8 cellular contexts compared by ENCODE assay signal in genomic region chr2:233142355-233142897, GRCh38.
DNase-seq lines count a peak whose midpoint lies in the region; ATAC-seq and TF ChIP-seq lines count a peak whose summit lies in the region.

No MANE protein-coding gene starts in this region.

- no peak for TF ChIP-seq RAD21 in SK-N-SH (IDR thresholded peaks at IDR 0.05; ENCODE audit: low read length)

- whole genome bisulfite sequencing in SK-N-SH (ENCODE audit: low lambda C conversion rate), result 72% methylated on average over 6 of the region's 6 CpGs

- TF ChIP-seq CTCF in GM10248 (IDR thresholded peaks at IDR 0.05; ENCODE audit: control extremely low read depth, extremely low read depth, low read depth, missing control alignments) (no peak), SK-N-SH (IDR thresholded peaks at IDR 0.05) (no peak), ascending aorta (IDR thresholded peaks at IDR 0.05) (no peak), RWPE1 (conservative IDR thresholded peaks at IDR 0.05; ENCODE audit: low read depth) (no peak)

- ATAC-seq in GM19351 (IDR thresholded peaks at IDR 0.05; ENCODE audit: unreplicated experiment) (peak; percentile 88), HG03095 (IDR thresholded peaks at IDR 0.05; ENCODE audit: unreplicated experiment) (peak; percentile 75)

- intact Hi-C loops in ascending aorta (cut with DNase I), result no loop called here

- H3K9ac ChIP-seq in SK-N-SH, result no peak overlapping the region

- H3K79me2 ChIP-seq in SK-N-SH (ENCODE audit: insufficient read depth), result no peaks in the 10 kb centered on the region

- H3K4me1 ChIP-seq in SK-N-SH (ENCODE audit: control insufficient read depth in 1 of 2, insufficient read depth in 2 of 2, low read depth in 1 of 2, low read length in 1 of 2) (no peaks in the 10 kb centered on the region), ascending aorta (no peaks in the 10 kb centered on the region)

- no peaks in the 10 kb centered on the region for H4K20me1 ChIP-seq in SK-N-SH (ENCODE audit: insufficient read depth)

- H3K27ac ChIP-seq in SK-N-SH (ENCODE audit: low read depth in 2 of 2, low read length in 1 of 2) (no peak overlapping the region), ascending aorta (no peak overlapping the region), RWPE1 (no peak overlapping the region)

- POLR2A ChIA-PET in GM10248 (lab: Yijun Ruan, JAX) (no interaction called here), SK-N-SH (lab: Yijun Ruan, JAX) (no interaction called here), RWPE1 (lab: Yijun Ruan, JAX; ENCODE audit: low non-redundant PET) (no interaction called here)

- H3K36me3 ChIP-seq in SK-N-SH (replicated peaks in 1 of 2; ENCODE audit: control insufficient read depth in 1 of 2, insufficient read depth in 2 of 2, low read length in 1 of 2) (no peaks in the 10 kb centered on the region), ascending aorta (no peaks in the 10 kb centered on the region)

- H3K9me3 ChIP-seq in SK-N-SH (no peaks in the 10 kb centered on the region), ascending aorta (no peaks in the 10 kb centered on the region)

- no peaks in the 10 kb centered on the region for H3K9me2 ChIP-seq in SK-N-SH

- no peak overlapping the region for H3K4me2 ChIP-seq in SK-N-SH

- no peak overlapping the region for H3K4me3 ChIP-seq in SK-N-SH (ENCODE audit: low read depth in 2 of 2, low read length in 1 of 2)
- H3K4me3 ChIP-seq in ascending aorta, result no peak overlapping the region

- no peak for TF ChIP-seq EP300 in SK-N-SH (IDR thresholded peaks at IDR 0.05; ENCODE audit: borderline replicate concordance in 1 of 2, low read depth in 1 of 2, low read length in 1 of 2)

- H3K27me3 ChIP-seq in SK-N-SH (ENCODE audit: insufficient read depth), result no peaks in the 10 kb centered on the region
- H3K27me3 ChIP-seq in ascending aorta, result no peaks in the 10 kb centered on the region

- CTCF ChIA-PET in GM10248 (lab: Yijun Ruan, JAX) (interaction anchor here (0.9 to 1.8 kb wide), 4 partner anchors 12 to 109 kb away, joined by 3 to 7 read pairs (median 4); partner anchors contain the start of genes ATG16L1 and INPP5D), SK-N-SH (lab: Yijun Ruan, JAX) (interaction anchor here (0.8 to 1.0 kb wide), 3 partner anchors 9 to 12 kb away, joined by 3 read pairs; no protein-coding TSS in a partner anchor), RWPE1 (lab: Yijun Ruan, JAX) (no interaction called here)

- no peak overlapping the region for H2AFZ ChIP-seq in SK-N-SH (ENCODE audit: low read depth)

- no peaks in the 10 kb centered on the region for H3F3A ChIP-seq in SK-N-SH (replicated peaks; ENCODE audit: insufficient read depth)

- peak; percentile 74 for DNase-seq in GM10248 (ENCODE audit: extremely low spot score)
- DNase-seq in activated effector memory CD4-positive, alpha-beta T cell treated with Interleukin-2 at 50 U/mL for 16 hours, result peak; percentile 11
- no peak for DNase-seq in SK-N-SH
- no peak for DNase-seq in ascending aorta (ENCODE audit: low spot score in 2 of 2)
- DNase-seq in DMS114 treated with DMSO at 0.1 percent for 48 hours (lab: John Stamatoyannopoulos, UW; ENCODE audit: unreplicated experiment), result no peak
- no peak for DNase-seq in RWPE1 (ENCODE audit: low spot score)

TF ChIP-seq in SK-N-SH, 30 proteins besides CTCF, POLR2A, EP300 and RAD21:
- TF ChIP-seq MXI1 (IDR thresholded peaks at IDR 0.05; ENCODE audit: low read depth, low read length) (no peak), POLR2AphosphoS5 (IDR thresholded peaks at IDR 0.05; ENCODE audit: low read depth, low read length) (no peak), CHD2 (IDR thresholded peaks at IDR 0.05; ENCODE audit: low read length, partially characterized antibody) (no peak), RCOR1 (IDR thresholded peaks at IDR 0.05; ENCODE audit: low read length) (no peak), USF1 (IDR thresholded peaks at IDR 0.05; ENCODE audit: borderline replicate concordance, low read depth) (no peak), SIN3A (IDR thresholded peaks at IDR 0.05; ENCODE audit: borderline replicate concordance, low read depth, low read length) (no peak), MEF2A (IDR thresholded peaks at IDR 0.05; ENCODE audit: borderline replicate concordance, low read depth) (no peak), JUND (IDR thresholded peaks at IDR 0.05) (no peak), TEAD4 (IDR thresholded peaks at IDR 0.05; ENCODE audit: borderline replicate concordance, insufficient read depth) (no peak), IRF3 (IDR thresholded peaks at IDR 0.05; ENCODE audit: low read depth, low read length) (no peak), NFIC (IDR thresholded peaks at IDR 0.05; ENCODE audit: borderline replicate concordance) (no peak), PBX3 (IDR thresholded peaks at IDR 0.05) (no peak), RFX5 (IDR thresholded peaks at IDR 0.05; ENCODE audit: low read length) (no peak), TCF12 (IDR thresholded peaks at IDR 0.05) (no peak)

Comparison
In these comparisons a context has a peak if more than half of its experiments do, and no peak if none do; other contexts are left out.
1. DNase-seq: peak in GM10248 (single experiment) and activated effector memory CD4-positive, alpha-beta T cell treated with Interleukin-2 at 50 U/mL for 16 hours (single experiment); none in SK-N-SH (single experiment), ascending aorta (0 of 2), DMS114 treated with DMSO at 0.1 percent for 48 hours (single experiment) and RWPE1 (single experiment).